ENCODE assay signal across 17 cellular contexts in the genomic region with DNA sequence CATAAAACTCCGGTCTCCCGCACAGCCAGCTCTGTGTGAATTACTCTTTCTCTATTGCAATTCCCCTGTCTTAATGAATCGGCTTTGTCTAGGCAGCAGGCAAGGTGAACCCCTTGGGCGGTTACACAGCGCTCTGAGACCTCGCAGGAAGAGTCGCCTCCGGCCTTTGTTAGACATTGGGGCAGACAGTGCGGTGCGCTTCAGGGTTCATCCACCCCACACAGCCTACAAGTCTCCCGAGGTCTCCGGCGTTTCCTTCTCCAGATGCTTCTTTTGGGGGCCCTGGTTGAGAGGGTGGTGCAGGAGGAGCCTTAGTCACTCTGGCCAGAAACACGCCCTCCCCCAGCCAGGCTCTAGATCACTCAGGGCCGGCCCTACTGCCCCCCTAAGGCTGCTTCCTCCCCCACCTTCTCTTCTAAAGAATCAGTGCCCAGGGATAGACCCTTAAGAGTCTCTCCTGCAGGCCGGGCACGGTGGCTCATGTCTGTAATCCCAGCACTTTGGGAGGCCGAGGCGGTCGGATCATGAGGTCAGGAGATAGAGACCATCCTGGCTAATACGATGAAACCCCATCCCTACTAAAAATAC. TPM values are rescaled to one million over a fixed set of nuclear protein-coding genes. Genes with fewer than 3 reads are reported as not detected.
DNase-seq lines count a peak whose midpoint lies in the region; ATAC-seq lines count a peak whose summit lies in the region.
"Had no signal": no experiment of that assay in that cellular context is flagged by ENCODE, and none has a peak within 500 bp of the region (broad histone marks: within the 10 kb centered on the region; RNA-seq: fewer than 3 reads in every experiment).

No MANE protein-coding gene starts in this region.

- H3K9me3 Mint-ChIP-seq in activated T-cell treated with anti-CD3 and anti-CD28 coated beads, Interleukin-2, amount 50 U/mL, for 72 hours: no peaks in the 10 kb centered on the region
- H3K9me3 Mint-ChIP-seq in effector memory CD8-positive, alpha-beta T cell: no peaks in the 10 kb centered on the region
- no peaks in the 10 kb centered on the region for H3K9me3 Mint-ChIP-seq in stimulated activated effector memory CD8-positive, alpha-beta T cell treated with anti-CD3 and anti-CD28 coated beads, Interleukin-12 subunit alpha, Interleukin-12 subunit beta, amount 100 ng/mL, for 72 hours

- no peak for DNase-seq in activated T-cell treated with anti-CD3 and anti-CD28 coated beads, Interleukin-2, amount 50 U/mL, for 72 hours
- no peak for DNase-seq in activated T-cell treated with anti-CD3 and anti-CD28 coated beads, Interleukin-2, amount 50 U/mL, for 48 hours
- DNase-seq in T-helper 17 cell: no peak
- DNase-seq in effector memory CD8-positive, alpha-beta T cell: no peak
- no peak for DNase-seq in stimulated activated effector memory CD8-positive, alpha-beta T cell treated with anti-CD3 and anti-CD28 coated beads, Interleukin-12 subunit alpha, Interleukin-12 subunit beta, amount 100 ng/mL, for 72 hours (ENCODE audit: low spot score in 2 of 2)
- DNase-seq in DMS79 treated with DMSO at 0.1 percent for 48 hours (lab: John Stamatoyannopoulos, UW): no peak
- DNase-seq: activated CD8-positive, alpha-beta memory T cell treated with anti-CD3 and anti-CD28 coated beads, Interleukin-2, amount 50 U/mL, for 48 hours; KG1; NCI-H1092; NCI-H2107 had no signal

- H3K4me3 Mint-ChIP-seq in activated T-cell treated with anti-CD3 and anti-CD28 coated beads, Interleukin-2, amount 50 U/mL, for 72 hours: peak overlapping the region; percentile 98
- peak overlapping the region; percentile 43 for H3K4me3 Mint-ChIP-seq in T-helper 17 cell
- peak overlapping the region; percentile 51 to 64 for H3K4me3 Mint-ChIP-seq in effector memory CD8-positive, alpha-beta T cell
- H3K4me3 Mint-ChIP-seq in stimulated activated effector memory CD8-positive, alpha-beta T cell treated with anti-CD3 and anti-CD28 coated beads, Interleukin-12 subunit alpha, Interleukin-12 subunit beta, amount 100 ng/mL, for 72 hours: peak overlapping the region; percentile 89

- no peaks in the 10 kb centered on the region for H3K9me3 ChIP-seq in T-helper 17 cell (ENCODE audit: control insufficient read depth, low read length, poor library complexity, severe bottlenecking)
- H3K9me3 ChIP-seq: mucosa of descending colon, prostate gland had no signal

- H3K4me1 Mint-ChIP-seq in activated T-cell treated with anti-CD3 and anti-CD28 coated beads, Interleukin-2, amount 50 U/mL, for 72 hours (ENCODE audit: low read depth): peaks cover 31% of the 10 kb centered on the region
- peaks cover 14% of the 10 kb centered on the region for H3K4me1 Mint-ChIP-seq in T-helper 17 cell
- peaks cover 9 to 13% of the 10 kb centered on the region in 2 donors for H3K4me1 Mint-ChIP-seq in effector memory CD8-positive, alpha-beta T cell (ENCODE audit: low read depth in 2 of 2)
- H3K4me1 Mint-ChIP-seq in stimulated activated effector memory CD8-positive, alpha-beta T cell treated with anti-CD3 and anti-CD28 coated beads, Interleukin-12 subunit alpha, Interleukin-12 subunit beta, amount 100 ng/mL, for 72 hours: peaks cover 22% of the 10 kb centered on the region

- no peak for ATAC-seq in activated T-cell treated with anti-CD3 and anti-CD28 coated beads, Interleukin-2, amount 50 U/mL, for 72 hours (replicated peaks in 1 of 2)
- ATAC-seq in T-helper 17 cell (no peak), HG03095 (IDR thresholded peaks at IDR 0.05; ENCODE audit: unreplicated experiment) (no peak), GM21360 (IDR thresholded peaks at IDR 0.05; ENCODE audit: unreplicated experiment) (no peak)
- ATAC-seq in effector memory CD8-positive, alpha-beta T cell (replicated peaks): no peak
- no peak for ATAC-seq in stimulated activated effector memory CD8-positive, alpha-beta T cell treated with anti-CD3 and anti-CD28 coated beads, Interleukin-12 subunit alpha, Interleukin-12 subunit beta, amount 100 ng/mL, for 72 hours
- ATAC-seq: left colon, mucosa of descending colon had no signal

- H3K27ac Mint-ChIP-seq in activated T-cell treated with anti-CD3 and anti-CD28 coated beads, Interleukin-2, amount 50 U/mL, for 72 hours: peak overlapping the region; percentile 81
- no peak overlapping the region for H3K27ac Mint-ChIP-seq in T-helper 17 cell
- H3K27ac Mint-ChIP-seq in effector memory CD8-positive, alpha-beta T cell: peak overlapping the region in 1 of 2 donors; percentile 67
- H3K27ac Mint-ChIP-seq in stimulated activated effector memory CD8-positive, alpha-beta T cell treated with anti-CD3 and anti-CD28 coated beads, Interleukin-12 subunit alpha, Interleukin-12 subunit beta, amount 100 ng/mL, for 72 hours: peak overlapping the region; percentile 74

- peaks cover 2% of the 10 kb centered on the region in 2 donors for H3K36me3 Mint-ChIP-seq in activated T-cell treated with anti-CD3 and anti-CD28 coated beads, Interleukin-2, amount 50 U/mL, for 72 hours (ENCODE audit: insufficient read depth in 2 of 2)
- H3K36me3 Mint-ChIP-seq in T-helper 17 cell (ENCODE audit: low read depth): no peaks in the 10 kb centered on the region
- peaks cover 7% of the 10 kb centered on the region for H3K36me3 Mint-ChIP-seq in effector memory CD8-positive, alpha-beta T cell (ENCODE audit: insufficient read depth)
- H3K36me3 Mint-ChIP-seq in stimulated activated effector memory CD8-positive, alpha-beta T cell treated with anti-CD3 and anti-CD28 coated beads, Interleukin-12 subunit alpha, Interleukin-12 subunit beta, amount 100 ng/mL, for 72 hours: peaks cover 22% of the 10 kb centered on the region

- no peaks in the 10 kb centered on the region for H3K27me3 Mint-ChIP-seq in activated T-cell treated with anti-CD3 and anti-CD28 coated beads, Interleukin-2, amount 50 U/mL, for 72 hours (ENCODE audit: low read depth)
- no peaks in the 10 kb centered on the region for H3K27me3 Mint-ChIP-seq in T-helper 17 cell
- no peaks in the 10 kb centered on the region for H3K27me3 Mint-ChIP-seq in effector memory CD8-positive, alpha-beta T cell

RNA-seq across cellular contexts. Expression of a gene that starts 1.7 kb away (rescaled TPM):
- 10 to 100 TPM; 17.9 to 18.8 TPM for total RNA-seq in activated T-cell treated with anti-CD3 and anti-CD28 coated beads, Interleukin-2, amount 50 U/mL, for 72 hours
- 1 to 10 TPM; 3.8 to 4.9 TPM for total RNA-seq in T-helper 17 cell

RNA-seq across cellular contexts. Expression of a gene that starts 9.8 kb away (rescaled TPM):
- under 1 TPM; 0.38 to 0.51 TPM for total RNA-seq in activated T-cell treated with anti-CD3 and anti-CD28 coated beads, Interleukin-2, amount 50 U/mL, for 72 hours
- total RNA-seq in T-helper 17 cell: not detected
- total RNA-seq: left colon, mucosa of descending colon had no signal

RNA-seq across cellular contexts. Expression of a gene that starts 14.6 kb away (rescaled TPM):
- 10 to 100 TPM; 69.3 to 98.3 TPM for total RNA-seq in activated T-cell treated with anti-CD3 and anti-CD28 coated beads, Interleukin-2, amount 50 U/mL, for 72 hours
- total RNA-seq in T-helper 17 cell: 10 to 100 TPM; 57.7 to 58.1 TPM

RNA-seq across cellular contexts. Expression of a gene that starts 19.9 kb away (rescaled TPM):
- 1,000 to 10,000 TPM; 5,556 to 5,984 TPM for total RNA-seq in activated T-cell treated with anti-CD3 and anti-CD28 coated beads, Interleukin-2, amount 50 U/mL, for 72 hours
- 1,000 to 10,000 TPM; 3,200 to 3,361 TPM for total RNA-seq in T-helper 17 cell

RNA-seq across cellular contexts. Expression of a gene that starts 21.9 kb away (rescaled TPM):
- under 1 TPM in 1 of 2 donors, not detected in 1; 0.81 TPM for total RNA-seq in activated T-cell treated with anti-CD3 and anti-CD28 coated beads, Interleukin-2, amount 50 U/mL, for 72 hours
- not detected for total RNA-seq in T-helper 17 cell
- total RNA-seq: cerebellum, H1, left colon, mucosa of descending colon had no signal

Comparison
In these comparisons a context has a peak if more than half of its experiments do, and no peak if none do; other contexts are left out.
1. H3K4me3 Mint-ChIP-seq: peak in every context shown above with its lines; median percentile 98 in activated T-cell treated with anti-CD3 and anti-CD28 coated beads, Interleukin-2, amount 50 U/mL, for 72 hours; 89 in stimulated activated effector memory CD8-positive, alpha-beta T cell treated with anti-CD3 and anti-CD28 coated beads, Interleukin-12 subunit alpha, Interleukin-12 subunit beta, amount 100 ng/mL, for 72 hours; 58 in effector memory CD8-positive, alpha-beta T cell; 43 in T-helper 17 cell.